ENCODE assay signal across 8 cellular contexts in the genomic region with DNA sequence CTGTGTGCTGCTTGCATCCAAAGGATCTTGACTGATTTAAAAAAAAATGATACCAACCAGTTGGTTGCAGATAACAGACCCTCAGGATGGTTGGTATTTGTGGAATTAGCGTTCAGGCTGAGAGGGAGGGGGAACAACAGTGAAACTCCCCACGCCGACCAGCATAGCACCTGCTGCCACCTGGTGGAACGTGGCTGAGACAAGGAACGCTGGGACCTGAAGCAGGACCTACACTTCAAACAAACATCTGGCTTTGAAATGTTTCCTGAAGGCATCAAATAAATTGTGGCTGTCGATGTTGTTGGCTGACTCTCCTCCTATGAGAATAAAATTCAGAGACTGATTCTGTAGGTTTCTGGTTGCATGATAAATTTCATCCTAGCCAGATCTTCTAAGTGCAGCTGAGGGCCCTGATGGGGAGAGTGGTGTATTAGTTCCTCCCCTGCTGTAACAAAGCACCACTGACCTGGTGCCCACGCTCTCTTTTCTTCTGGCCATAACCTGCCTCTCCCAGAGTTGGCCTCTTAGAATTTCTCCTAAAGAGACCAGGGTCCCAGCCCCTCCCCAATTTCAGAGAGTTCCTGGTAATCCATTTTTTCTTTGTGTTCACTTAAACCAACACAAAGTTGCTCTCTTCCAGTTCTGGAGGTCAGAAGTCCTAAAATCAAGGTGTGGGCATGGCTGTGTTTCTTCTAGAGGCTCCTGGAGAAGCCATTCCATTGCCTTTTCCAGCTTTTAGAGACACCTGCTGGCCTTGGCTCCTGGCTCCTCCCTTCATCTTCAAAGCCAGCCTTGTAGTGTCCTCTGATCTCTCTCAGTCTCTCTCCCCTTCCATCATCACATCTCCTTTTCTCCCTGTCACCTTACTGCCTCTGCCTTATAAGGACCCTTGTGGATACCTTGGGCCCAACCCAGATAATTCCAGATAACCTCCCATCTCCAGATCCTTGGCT. TPM values are rescaled to one million over a fixed set of nuclear protein-coding genes. Genes with fewer than 3 reads are reported as not detected.
DNase-seq lines count a peak whose midpoint lies in the region; ATAC-seq and TF ChIP-seq lines count a peak whose summit lies in the region.

No MANE protein-coding gene starts in this region.

- H3K27ac ChIP-seq in RWPE2 (ENCODE audit: poor library complexity, severe bottlenecking) (no peak overlapping the region), adrenal gland (no peak overlapping the region), iPS DF 6.9 (ENCODE audit: low read length) (no peak overlapping the region)

- 13 to 20% (median 15%) methylated on average over 7 of the region's 7 CpGs for WGBS in adrenal gland, 4 donors
- WGBS in iPS DF 6.9 (ENCODE audit: insufficient coverage, insufficient read length), result no CpG with 5 or more reads among the region's 7 CpGs

- no peaks in the 10 kb centered on the region for H3K9me3 ChIP-seq in BE2C
- H3K9me3 ChIP-seq in RWPE2 (ENCODE audit: severe bottlenecking), result no peaks in the 10 kb centered on the region
- H3K9me3 ChIP-seq in adrenal gland (replicated peaks in 1 of 3), result no peaks in the 10 kb centered on the region
- no peaks in the 10 kb centered on the region for H3K9me3 ChIP-seq in iPS DF 6.9 (ENCODE audit: control insufficient read depth, insufficient read depth, low read length)

- peaks cover 4% of the 10 kb centered on the region; the same call in 1 of the 2 replicates for H3K27me3 ChIP-seq in BE2C
- H3K27me3 ChIP-seq in RWPE2 (ENCODE audit: insufficient read depth, poor library complexity, severe bottlenecking), result peaks cover 3% of the 10 kb centered on the region
- no peaks in the 10 kb centered on the region for H3K27me3 ChIP-seq in adrenal gland
- no peaks in the 10 kb centered on the region for H3K27me3 ChIP-seq in iPS DF 6.9 (ENCODE audit: control insufficient read depth, insufficient read depth, low read length)

- DNase-seq in BE2C (peak; percentile 54), H4 (ENCODE audit: low spot score) (peak; percentile 34), RWPE2 (ENCODE audit: low spot score) (no peak), adrenal gland (peak in 3 of 7 donors; percentile 32 to 72 (median 54)), iPS DF 6.9 (ENCODE audit: low read depth, low spot score) (peak; percentile 43)
- DNase-seq in stimulated activated CD4-positive, alpha-beta T cell treated with anti-CD3 and anti-CD28 coated beads, Interleukin-1b, Interleukin-23, amount 100 ng/mL, for 48 hours, result peak; percentile 39

- no peaks in the 10 kb centered on the region for H3K36me3 ChIP-seq in BE2C
- H3K36me3 ChIP-seq in RWPE2 (ENCODE audit: low read depth), result no peaks in the 10 kb centered on the region
- H3K36me3 ChIP-seq in adrenal gland (replicated peaks in 1 of 2), result no peaks in the 10 kb centered on the region
- H3K36me3 ChIP-seq in iPS DF 6.9 (ENCODE audit: control insufficient read depth, insufficient read depth, low read length), result no peaks in the 10 kb centered on the region

- H3K4me3 ChIP-seq in BE2C (ENCODE audit: low read depth, low read length), result no peak overlapping the region
- H3K4me3 ChIP-seq in RWPE2 (ENCODE audit: severe bottlenecking), result no peak overlapping the region
- no peak overlapping the region for H3K4me3 ChIP-seq in adrenal gland
- no peak overlapping the region for H3K4me3 ChIP-seq in iPS DF 6.9 (ENCODE audit: low read length)

- H3K4me1 ChIP-seq in BE2C, result no peaks in the 10 kb centered on the region
- H3K4me1 ChIP-seq in RWPE2 (ENCODE audit: insufficient read depth, poor library complexity, severe bottlenecking), result no peaks in the 10 kb centered on the region
- H3K4me1 ChIP-seq in adrenal gland (replicated peaks in 1 of 2), result no peaks in the 10 kb centered on the region
- H3K4me1 ChIP-seq in iPS DF 6.9 (ENCODE audit: control insufficient read depth, insufficient read depth, low read length), result no peaks in the 10 kb centered on the region; the same call in 1 of the 2 replicates

- TF ChIP-seq POLR2A in adrenal gland (IDR thresholded peaks at IDR 0.05), result no peak

- TF ChIP-seq CTCF in BE2C (IDR thresholded peaks at IDR 0.05; ENCODE audit: low read depth, low read length), result peak; percentile 83
- TF ChIP-seq CTCF in RWPE2 (IDR thresholded peaks at IDR 0.05; ENCODE audit: poor library complexity, severe bottlenecking), result peak; percentile 81
- TF ChIP-seq CTCF in adrenal gland (IDR thresholded peaks at IDR 0.05), result peak in 5 of 6 experiments; percentile 12 to 56 (median 49)

- intact Hi-C loops in adrenal gland (cut with DNase I), result no loop called here

- ATAC-seq in RWPE2 (ENCODE audit: low read depth), result peak; percentile 68
- no peak for ATAC-seq in GM21723 (IDR thresholded peaks at IDR 0.05; ENCODE audit: unreplicated experiment)
- ATAC-seq in GM19395 (IDR thresholded peaks at IDR 0.05; ENCODE audit: unreplicated experiment), result no peak

RNA-seq across cellular contexts. Expression of gene APOL2, which starts 17.3 kb away (rescaled TPM):
- 11.5 TPM for polyA plus RNA-seq in BE2C (2012; ENCODE audit: insufficient read depth, insufficient read length, low read depth)
- total RNA-seq in H4 (2014; rRNA removed; shearing (Covaris generic)), result 31.6 and 44.0 TPM in 2 replicates
- 10 to 100 TPM; 16.1 to 49.3 (median 40.0) TPM for total RNA-seq in adrenal gland
- 10 to 100 TPM; 36.7 to 73.8 (median 49.2) TPM for polyA plus RNA-seq in adrenal gland

RNA-seq across cellular contexts. Expression of gene APOL4, which starts 20.5 kb away (rescaled TPM):
- polyA plus RNA-seq in BE2C (2012; ENCODE audit: insufficient read depth, insufficient read length, low read depth), result not detected
- 2.7 and 3.6 TPM in 2 replicates for total RNA-seq in H4 (2014; rRNA removed; shearing (Covaris generic))
- total RNA-seq in adrenal gland, result 10 to 100 TPM in 1 of 8 donors, 1 to 10 TPM in 6, not detected in 1; 1.2 to 10.0 (median 3.9) TPM
- polyA plus RNA-seq in adrenal gland, result 1 to 10 TPM; 2.1 to 3.6 (median 3.4) TPM

RNA-seq across cellular contexts. Expression of gene APOL1, which starts 30.9 kb away (rescaled TPM):
- polyA plus RNA-seq in BE2C (2012; ENCODE audit: insufficient read depth, insufficient read length, low read depth), result not detected
- total RNA-seq in H4 (2014; rRNA removed; shearing (Covaris generic)), result 27.5 and 33.3 TPM in 2 replicates
- total RNA-seq in adrenal gland, result 10 to 100 TPM; 10.8 to 39.0 (median 31.3) TPM
- 10 to 100 TPM; 19.9 to 21.2 (median 20.2) TPM for polyA plus RNA-seq in adrenal gland
